ENCODE assay signal across 23 cellular contexts in the genomic region with DNA sequence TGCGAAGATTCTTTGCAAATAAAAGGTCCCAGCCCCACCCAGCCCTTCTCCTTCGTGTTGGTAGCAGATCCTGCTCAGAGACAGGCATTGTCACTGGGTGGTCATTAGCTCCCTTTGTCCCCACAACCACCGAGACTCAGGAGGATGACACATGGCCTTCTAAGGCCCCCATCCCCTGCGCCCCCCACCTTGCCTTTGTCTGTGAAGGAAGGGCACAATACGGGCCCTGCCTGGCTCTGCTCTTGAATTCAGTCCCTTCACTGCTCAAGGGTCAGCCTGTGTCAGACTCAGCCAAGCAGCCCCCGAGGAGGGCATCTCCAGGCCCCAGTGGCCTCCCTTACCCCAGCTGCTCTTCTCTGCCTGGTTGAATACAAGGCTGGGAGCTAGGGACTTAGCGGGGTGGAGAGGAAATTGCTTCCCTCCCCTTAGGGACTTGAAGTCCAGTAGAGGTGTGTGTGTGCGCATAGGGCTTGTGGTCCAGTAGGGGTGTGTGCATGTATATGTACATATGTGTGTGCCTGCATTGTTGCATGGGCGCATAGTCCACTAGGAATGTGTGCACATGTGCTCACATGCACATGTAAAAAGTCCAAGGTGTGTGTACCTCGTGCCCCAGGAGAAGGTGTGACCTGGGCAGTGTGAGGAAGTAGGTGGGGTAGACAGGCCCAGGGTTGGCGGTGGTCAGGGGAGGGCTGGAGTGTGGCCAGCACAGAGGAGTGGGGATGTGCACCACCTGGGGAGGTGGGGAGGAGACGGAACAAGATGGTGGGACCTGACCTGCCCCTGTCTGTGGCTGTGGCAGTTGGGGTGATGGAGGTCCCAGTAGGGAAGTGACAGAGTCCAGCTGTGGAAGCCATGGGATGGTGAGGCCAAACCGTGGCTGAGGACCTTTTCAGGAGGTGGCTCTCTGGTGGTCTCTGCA. TPM values are rescaled to one million over a fixed set of nuclear protein-coding genes. Genes with fewer than 3 reads are reported as not detected.
DNase-seq lines count a peak whose midpoint lies in the region; ATAC-seq, FAIRE-seq and TF ChIP-seq lines count a peak whose summit lies in the region.
"Had no signal": no experiment of that assay in that cellular context is flagged by ENCODE, and none has a peak within 500 bp of the region (broad histone marks: within the 10 kb centered on the region; RNA-seq: fewer than 3 reads in every experiment).

No MANE protein-coding gene starts in this region.

- H2BK15ac ChIP-seq in H1 (ENCODE audit: low read length): no peak overlapping the region

- TF ChIP-seq CTCF in H1 (IDR thresholded peaks at IDR 0.05; ENCODE audit: control extremely low read depth in 1 of 3, insufficient read depth in 1 of 3, low read depth in 1 of 3, low read length in 3 of 3) (no peak), neural progenitor cell (IDR thresholded peaks at IDR 0.05) (no peak), esophagus muscularis mucosa (IDR thresholded peaks at IDR 0.05) (no peak)

- H2AK5ac ChIP-seq in H1 (ENCODE audit: low read depth, low read length): no peak overlapping the region

- no peak overlapping the region for H3K4me3 ChIP-seq in CD4-positive, CD25-positive, alpha-beta regulatory T cell (ENCODE audit: low read depth, low read length)
- no peak overlapping the region for H3K4me3 ChIP-seq in H1 (ENCODE audit: extremely low read depth in 1 of 4, insufficient read depth in 2 of 4, low read depth in 3 of 4, low read length in 4 of 4)
- H3K4me3 ChIP-seq in neural progenitor cell: no peak overlapping the region
- no peak overlapping the region for H3K4me3 ChIP-seq in esophagus muscularis mucosa
- H3K4me3 ChIP-seq: prostate gland, SK-N-MC, smooth muscle cell had no signal

- H4K20me1 ChIP-seq in H1 (replicated peaks in 1 of 2; ENCODE audit: control insufficient read depth in 1 of 2, insufficient read depth in 2 of 2, low read length in 2 of 2) (peaks cover 0 to 3% of the 10 kb centered on the region in 2 experiments), neural progenitor cell (ENCODE audit: low read depth) (no peaks in the 10 kb centered on the region)

- DNase-seq in activated CD4-positive, alpha-beta T cell treated with anti-CD3 and anti-CD28 coated beads for 36 hours: no peak
- no peak for DNase-seq in activated CD4-positive, alpha-beta T cell treated with anti-CD3 and anti-CD28 coated beads, Interleukin-2, amount 50 U/mL, for 1 hour
- no peak for DNase-seq in CD4-positive, CD25-positive, alpha-beta regulatory T cell
- no peak for DNase-seq in H1 (ENCODE audit: low read depth in 1 of 2, low spot score in 2 of 2)
- no peak for DNase-seq in neural progenitor cell (ENCODE audit: low spot score)
- no peak for DNase-seq in esophagus muscularis mucosa (ENCODE audit: extremely low spot score)
- no peak for DNase-seq in erythroblast (lab: John Stamatoyannopoulos, UW)
- DNase-seq: 8988T; activated B cell treated with CpG ODN at 0.5 μM for 24 hours; activated naive CD4-positive, alpha-beta T cell; effector CD8-positive, alpha-beta T cell; GOT3; Karpas-422; NCI-H187 treated with DMSO at 0.1 percent for 48 hours; NCI-H446; stimulated activated CD4-positive, alpha-beta T cell treated with anti-CD3 and anti-CD28 coated beads, Interleukin-4, amount 100 ng/mL, for 24 hours had no signal

- no peaks in the 10 kb centered on the region for H3K79me1 ChIP-seq in H1 (ENCODE audit: low read depth, low read length)

- no peaks in the 10 kb centered on the region for H3K4me1 ChIP-seq in CD4-positive, CD25-positive, alpha-beta regulatory T cell (ENCODE audit: control insufficient read depth, insufficient read depth, low read length, poor library complexity, severe bottlenecking)
- H3K4me1 ChIP-seq in H1 (replicated peaks in 1 of 4; ENCODE audit: control insufficient read depth in 3 of 4, insufficient read depth in 4 of 4, low read length in 3 of 4) (peaks cover 0 to 5% (median 0%) of the 10 kb centered on the region in 4 experiments; a peak in 2 of 7 replicates), neural progenitor cell (no peaks in the 10 kb centered on the region), esophagus muscularis mucosa (peaks cover 0 to 3% (median under 1%) of the 10 kb centered on the region in 4 donors)
- H3K4me1 ChIP-seq: prostate gland had no signal

- no peak overlapping the region for H3K4me3 Mint-ChIP-seq in activated CD4-positive, alpha-beta T cell treated with anti-CD3 and anti-CD28 coated beads for 36 hours
- no peak overlapping the region for H3K4me3 Mint-ChIP-seq in CD4-positive, CD25-positive, alpha-beta regulatory T cell
- no peak overlapping the region for H3K4me3 Mint-ChIP-seq in neural progenitor cell
- H3K4me3 Mint-ChIP-seq: activated B cell treated with CpG ODN at 0.5 μM for 24 hours, B cell, mesothelial cell of epicardium, nephron had no signal

- H3K56ac ChIP-seq in H1 (replicated peaks; ENCODE audit: insufficient read length, low read depth, low read length): no peak overlapping the region

- H3K4ac ChIP-seq in H1 (replicated peaks; ENCODE audit: insufficient read length, low read depth, low read length): no peak overlapping the region

- no peak overlapping the region for H2AFZ ChIP-seq in H1 (ENCODE audit: low read length)
- no peak overlapping the region for H2AFZ ChIP-seq in neural progenitor cell (replicated peaks)

- intact Hi-C loops in activated CD4-positive, alpha-beta T cell treated with anti-CD3 and anti-CD28 coated beads for 36 hours (cut with DNase I, micrococcal nuclease): no loop called here
- intact Hi-C loops in esophagus muscularis mucosa (cut with DNase I): no loop called here

- H3K4me1 Mint-ChIP-seq in activated CD4-positive, alpha-beta T cell treated with anti-CD3 and anti-CD28 coated beads for 36 hours: no peaks in the 10 kb centered on the region
- H3K4me1 Mint-ChIP-seq in CD4-positive, CD25-positive, alpha-beta regulatory T cell: peaks cover 3% of the 10 kb centered on the region in 4 donors
- peaks cover 6% of the 10 kb centered on the region for H3K4me1 Mint-ChIP-seq in neural progenitor cell
- H3K4me1 Mint-ChIP-seq: activated B cell treated with CpG ODN at 0.5 μM for 24 hours, B cell, mesothelial cell of epicardium, nephron had no signal

- no peak for TF ChIP-seq RAD21 in H1 (IDR thresholded peaks at IDR 0.05 in 1 of 2, conservative IDR thresholded peaks at IDR 0.05 in 1 of 2; ENCODE audit: low read depth in 2 of 2, low read length in 2 of 2)

- 82% methylated on average over 13 of the region's 13 CpGs; no CpG with 5 or more reads in 1 of the 2 experiments for WGBS in H1 (ENCODE audit: extremely low coverage in 1 of 2, insufficient coverage in 1 of 2, insufficient read length in 1 of 2, insufficient replicate concordance in 2 of 2, low coverage in 1 of 2, low lambda C conversion rate in 2 of 2, missing lambda C conversion rate in 1 of 2), 2 experiments
- WGBS in esophagus muscularis mucosa: 89% methylated on average over 13 of the region's 13 CpGs

- H3K14ac ChIP-seq in H1 (ENCODE audit: insufficient read length): no peak overlapping the region

- no peak for TF ChIP-seq POLR2A in H1 (IDR thresholded peaks at IDR 0.05; ENCODE audit: control extremely low read depth in 1 of 2, low read depth in 2 of 2, low read length in 2 of 2)
- TF ChIP-seq POLR2A in esophagus muscularis mucosa (IDR thresholded peaks at IDR 0.05; ENCODE audit: low read depth): no peak
- no peak for TF ChIP-seq POLR2A in erythroblast (IDR thresholded peaks at IDR 0.05; ENCODE audit: low read length)

- H3K36me3 ChIP-seq in CD4-positive, CD25-positive, alpha-beta regulatory T cell (ENCODE audit: control insufficient read depth, insufficient read depth, low read length): peaks cover 56% of the 10 kb centered on the region
- H3K36me3 ChIP-seq in H1 (ENCODE audit: control insufficient read depth in 2 of 4, insufficient read depth in 4 of 4, low read length in 3 of 4) (peaks cover 0 to 14% (median 5%) of the 10 kb centered on the region in 4 experiments; a peak in 3 of 8 replicates), neural progenitor cell (peaks cover 10% of the 10 kb centered on the region), esophagus muscularis mucosa (peaks cover 20 to 99% (median 80%) of the 10 kb centered on the region in 4 donors)

- no peak overlapping the region; the same call in 1 of the 2 replicates for H4K8ac ChIP-seq in H1 (ENCODE audit: extremely low read depth, insufficient read depth, low read length)

- H4K91ac ChIP-seq in H1 (replicated peaks; ENCODE audit: insufficient read length, low read length): no peak overlapping the region

- FAIRE-seq in H1 (lab: Jason Lieb, UNC): no peak

- no peak overlapping the region for H2BK20ac ChIP-seq in H1 (ENCODE audit: low read length)

- no peak overlapping the region for H2BK12ac ChIP-seq in H1 (ENCODE audit: low read depth, low read length)

- no peaks in the 10 kb centered on the region for H3K27me3 ChIP-seq in CD4-positive, CD25-positive, alpha-beta regulatory T cell (ENCODE audit: control insufficient read depth, insufficient read depth, low read length)
- H3K27me3 ChIP-seq in H1 (replicated peaks in 1 of 4; ENCODE audit: control insufficient read depth in 3 of 4, extremely low read depth in 1 of 4, insufficient read depth in 3 of 4, low read length in 3 of 4) (no peaks in the 10 kb centered on the region), neural progenitor cell (no peaks in the 10 kb centered on the region), esophagus muscularis mucosa (no peaks in the 10 kb centered on the region)

- no peak overlapping the region for H4K5ac ChIP-seq in H1 (ENCODE audit: insufficient read length, low read depth, low read length)

- peak overlapping the region; percentile 38 for H3K27ac Mint-ChIP-seq in activated CD4-positive, alpha-beta T cell treated with anti-CD3 and anti-CD28 coated beads for 36 hours
- H3K27ac Mint-ChIP-seq in CD4-positive, CD25-positive, alpha-beta regulatory T cell: peak overlapping the region in 2 of 3 donors; percentile 51 to 59
- peak overlapping the region; percentile 81 for H3K27ac Mint-ChIP-seq in neural progenitor cell
- H3K27ac Mint-ChIP-seq: activated B cell treated with CpG ODN at 0.5 μM for 24 hours, B cell, mesothelial cell of epicardium, nephron had no signal

- no peaks in the 10 kb centered on the region for H3K79me2 ChIP-seq in H1 (ENCODE audit: control insufficient read depth in 1 of 2, insufficient read depth in 2 of 2, low read length in 2 of 2)
- H3K79me2 ChIP-seq in neural progenitor cell (ENCODE audit: low read depth): no peaks in the 10 kb centered on the region

- ATAC-seq in activated CD4-positive, alpha-beta T cell treated with anti-CD3 and anti-CD28 coated beads for 36 hours: no peak
- no peak for ATAC-seq in CD4-positive, CD25-positive, alpha-beta regulatory T cell (ENCODE audit: low read depth in 2 of 2)
- no peak for ATAC-seq in GM18870 (IDR thresholded peaks at IDR 0.05; ENCODE audit: unreplicated experiment)

- H3F3A ChIP-seq in neural progenitor cell (ENCODE audit: low read depth): no peaks in the 10 kb centered on the region

- H3K4me2 ChIP-seq in H1 (ENCODE audit: insufficient read depth in 1 of 2, low read depth in 2 of 2, low read length in 2 of 2) (no peak overlapping the region), neural progenitor cell (no peak overlapping the region)
- H3K4me2 ChIP-seq: smooth muscle cell had no signal

- H3K36me3 Mint-ChIP-seq in activated CD4-positive, alpha-beta T cell treated with anti-CD3 and anti-CD28 coated beads for 36 hours (ENCODE audit: low read depth): peaks cover 45% of the 10 kb centered on the region
- peaks cover 53% of the 10 kb centered on the region for H3K36me3 Mint-ChIP-seq in CD4-positive, CD25-positive, alpha-beta regulatory T cell
- H3K36me3 Mint-ChIP-seq in neural progenitor cell: peaks cover 48% of the 10 kb centered on the region

- no peak overlapping the region for H3K23ac ChIP-seq in H1 (ENCODE audit: insufficient read length)

- no peak overlapping the region for H3K18ac ChIP-seq in H1 (ENCODE audit: extremely low read depth, low read length)

- H2BK5ac ChIP-seq in H1 (ENCODE audit: low read depth, low read length): peak overlapping the region; percentile 35; the same call in 1 of the 2 replicates

- CTCF ChIA-PET in activated CD4-positive, alpha-beta T cell treated with anti-CD3 and anti-CD28 coated beads for 36 hours (lab: Charles Lee): no interaction called here
- CTCF ChIA-PET in H1 (lab: Charles Lee; ENCODE audit: partially characterized antibody): interaction anchor here (1.0 kb wide), 1 partner anchor 14 kb away, joined by 4 read pairs; no protein-coding TSS in a partner anchor

- no peaks in the 10 kb centered on the region for H3K23me2 ChIP-seq in H1 (ENCODE audit: low read depth, low read length)

- no peak for TF ChIP-seq EP300 in H1 (IDR thresholded peaks at IDR 0.05; ENCODE audit: borderline replicate concordance in 1 of 2, low read depth in 2 of 2, low read length in 2 of 2)
- TF ChIP-seq EP300 in esophagus muscularis mucosa (IDR thresholded peaks at IDR 0.05): no peak

- H3K9me3 ChIP-seq in CD4-positive, CD25-positive, alpha-beta regulatory T cell (ENCODE audit: control insufficient read depth in 2 of 2, low read length in 2 of 2): peaks cover 0 to 6% of the 10 kb centered on the region in 2 experiments
- peaks cover 6 to 9% of the 10 kb centered on the region in 2 experiments; a peak in 2 of 4 replicates for H3K9me3 ChIP-seq in H1 (ENCODE audit: insufficient read depth in 2 of 2, low read depth in 1 of 2, low read length in 1 of 2)
- H3K9me3 ChIP-seq in neural progenitor cell (ENCODE audit: low read depth): no peaks in the 10 kb centered on the region
- H3K9me3 ChIP-seq in esophagus muscularis mucosa: peaks cover 0 to 30% (median 11%) of the 10 kb centered on the region in 4 donors
- H3K9me3 ChIP-seq: prostate gland had no signal

- H3K9me3 Mint-ChIP-seq in activated CD4-positive, alpha-beta T cell treated with anti-CD3 and anti-CD28 coated beads for 36 hours (ENCODE audit: low read depth): peaks cover 12% of the 10 kb centered on the region
- H3K9me3 Mint-ChIP-seq in CD4-positive, CD25-positive, alpha-beta regulatory T cell: peaks cover 0 to 15% (median 3%) of the 10 kb centered on the region in 7 donors
- H3K9me3 Mint-ChIP-seq in neural progenitor cell: peaks cover 29% of the 10 kb centered on the region

- no peaks in the 10 kb centered on the region for H3K27me3 Mint-ChIP-seq in activated CD4-positive, alpha-beta T cell treated with anti-CD3 and anti-CD28 coated beads for 36 hours
- no peaks in the 10 kb centered on the region for H3K27me3 Mint-ChIP-seq in CD4-positive, CD25-positive, alpha-beta regulatory T cell
- peaks cover 5% of the 10 kb centered on the region for H3K27me3 Mint-ChIP-seq in neural progenitor cell (ENCODE audit: insufficient read depth, low read depth)
- H3K27me3 Mint-ChIP-seq: activated B cell treated with CpG ODN at 0.5 μM for 24 hours, B cell had no signal

- POLR2A ChIA-PET in activated CD4-positive, alpha-beta T cell treated with anti-CD3 and anti-CD28 coated beads for 36 hours (lab: Charles Lee): no interaction called here
- POLR2A ChIA-PET in H1 (lab: Charles Lee; ENCODE audit: partially characterized antibody): no interaction called here

- H3K9ac ChIP-seq in H1 (replicated peaks in 1 of 4; ENCODE audit: extremely low read depth in 1 of 4, low read depth in 3 of 4, low read length in 3 of 4) (no peak overlapping the region), neural progenitor cell (no peak overlapping the region)

- H2BK120ac ChIP-seq in H1 (replicated peaks; ENCODE audit: low read depth, low read length): no peak overlapping the region

- no peak overlapping the region for H3K27ac ChIP-seq in CD4-positive, CD25-positive, alpha-beta regulatory T cell (ENCODE audit: insufficient read depth, low read length, poor library complexity, severe bottlenecking)
- H3K27ac ChIP-seq in H1 (ENCODE audit: low read depth, low read length) (no peak overlapping the region), neural progenitor cell (no peak overlapping the region), esophagus muscularis mucosa (replicated peaks in 1 of 4) (no peak overlapping the region)
- H3K27ac ChIP-seq: prostate gland, SK-N-MC had no signal

RNA-seq across cellular contexts. Expression of a gene that starts 59.1 kb away (rescaled TPM):
- 10 to 100 TPM; 16.0 to 16.5 TPM for total RNA-seq in activated CD4-positive, alpha-beta T cell treated with anti-CD3 and anti-CD28 coated beads for 36 hours
- 29.4 TPM for total RNA-seq in CD4-positive, CD25-positive, alpha-beta regulatory T cell
- polyA plus RNA-seq in CD4-positive, CD25-positive, alpha-beta regulatory T cell: 1 to 10 TPM in 2 of 4 donors, under 1 TPM in 2; 0.37 to 1.3 (median 0.94) TPM
- 9.4 and 9.5 TPM in 2 replicates for total RNA-seq in H1 (2021; fragmentation: NEBNext Ultra II Directional; extraction: Animal tissue kit (Norgen Biotek cat#: 25700))
- 3.4 and 3.7 TPM in 2 replicates for polyA plus RNA-seq in H1 (2011; rRNA removed)
- 3.9 TPM for polyA plus RNA-seq in H1 (2011; cell fraction: cytosol; rRNA removed)
- polyA plus RNA-seq in H1 (2011; cell fraction: nucleus; rRNA removed): 8.1 TPM
- polyA plus RNA-seq in H1 (2012, experiment 1 of 2): 6.4 to 7.2 TPM (median 6.8 TPM) in 4 replicates
- 5.4 TPM for polyA plus RNA-seq in H1 (2012, experiment 2 of 2)
- polyA plus RNA-seq in H1 (2013, experiment 1 of 2): 5.1 TPM
- 5.6 TPM for polyA plus RNA-seq in H1 (2013, experiment 2 of 2)
- polyA minus RNA-seq in H1 (2011; rRNA and poly(A)+ RNA removed): 3.4 and 3.8 TPM in 2 replicates
- 3.2 TPM for polyA minus RNA-seq in H1 (2011; cell fraction: cytosol; rRNA and poly(A)+ RNA removed)
- polyA minus RNA-seq in H1 (2011; cell fraction: nucleus; rRNA and poly(A)+ RNA removed): 4.7 TPM
- total RNA-seq in neural progenitor cell (ENCODE audit: low replicate concordance): 15.7 and 17.6 TPM in 2 replicates
- total RNA-seq in esophagus muscularis mucosa: 10 to 100 TPM; 35.7 to 53.5 (median 43.2) TPM
